ENCODE assay signal across 24 cellular contexts in the genomic region with DNA sequence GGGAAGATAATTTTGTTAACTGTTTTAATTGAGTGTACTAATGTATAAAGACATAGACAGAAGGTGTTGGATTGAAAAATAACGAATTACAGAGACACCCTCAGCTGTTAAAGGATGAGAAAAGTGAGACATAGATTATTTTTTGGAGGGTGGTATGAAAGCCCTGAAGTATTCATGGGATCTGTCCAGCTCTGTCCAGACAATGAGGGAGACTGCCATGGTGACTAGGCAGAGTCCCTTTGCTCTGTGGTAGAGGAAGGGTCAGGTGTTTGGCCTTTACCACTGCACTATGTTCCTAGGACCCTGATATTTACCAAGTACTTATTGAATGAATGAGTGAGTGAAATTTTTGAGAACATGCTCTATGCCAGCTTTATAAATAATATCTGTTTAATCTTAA.
"Had no signal": no experiment of that assay in that cellular context is flagged by ENCODE, and none has a peak within 500 bp of the region (broad histone marks: within the 10 kb centered on the region; RNA-seq: fewer than 3 reads in every experiment).

No MANE protein-coding gene starts in this region.

- H3K9me3 ChIP-seq: ascending aorta, body of pancreas had no signal

- H3K4me3 ChIP-seq: ascending aorta, body of pancreas, PC-9, SK-N-MC had no signal

- H2AFZ ChIP-seq: PC-9 had no signal

- H3K27ac Mint-ChIP-seq: activated CD8-positive, alpha-beta memory T cell treated with anti-CD3 and anti-CD28 coated beads, Interleukin-2, amount 10 ng/mL, durations not matched to agents 7 days and 5 days; activated naive CD4-positive, alpha-beta T cell treated with anti-CD3 and anti-CD28 coated beads, Interleukin-2, amount 50 U/mL, for 24 hours; activated T-cell treated with anti-CD3 and anti-CD28 coated beads, Interleukin-2, amount 50 U/mL, for 24 hours; activated T-helper 1 cell treated with anti-CD3 and anti-CD28 coated beads, Interleukin-12 subunit alpha, Interleukin-12 subunit beta, Interleukin-2, Interleukin-4 antibody, amounts not matched to agents 30 ng/mL and 10 ng/mL and 1 ng/mL, durations not matched to agents 14 hours and 24 hours and 36 hours; T-helper 1 cell treated with Interleukin-12 subunit alpha and Interleukin-12 subunit beta and Interleukin-4 antibody, amounts not matched to agents 30 μg/mL and 1 μg/mL, for 36 hours had no signal

- H3K9me3 Mint-ChIP-seq: activated naive CD4-positive, alpha-beta T cell treated with anti-CD3 and anti-CD28 coated beads, Interleukin-2, amount 50 U/mL, for 24 hours; activated T-cell treated with anti-CD3 and anti-CD28 coated beads, Interleukin-2, amount 50 U/mL, for 24 hours; activated T-helper 1 cell treated with anti-CD3 and anti-CD28 coated beads, Interleukin-12 subunit alpha, Interleukin-12 subunit beta, Interleukin-2, Interleukin-4 antibody, amounts not matched to agents 30 ng/mL and 10 ng/mL and 1 ng/mL, durations not matched to agents 14 hours and 24 hours and 36 hours; T-helper 1 cell treated with Interleukin-12 subunit alpha and Interleukin-12 subunit beta and Interleukin-4 antibody, amounts not matched to agents 30 μg/mL and 1 μg/mL, for 36 hours had no signal

- H3K27me3 ChIP-seq: ascending aorta, body of pancreas had no signal

- H3K36me3 Mint-ChIP-seq: activated CD8-positive, alpha-beta memory T cell treated with anti-CD3 and anti-CD28 coated beads, Interleukin-2, amount 10 ng/mL, durations not matched to agents 7 days and 5 days; activated naive CD4-positive, alpha-beta T cell treated with anti-CD3 and anti-CD28 coated beads, Interleukin-2, amount 50 U/mL, for 24 hours had no signal

- H3K4me1 Mint-ChIP-seq: activated CD8-positive, alpha-beta memory T cell treated with anti-CD3 and anti-CD28 coated beads, Interleukin-2, amount 10 ng/mL, durations not matched to agents 7 days and 5 days; activated naive CD4-positive, alpha-beta T cell treated with anti-CD3 and anti-CD28 coated beads, Interleukin-2, amount 50 U/mL, for 24 hours had no signal

- H3K27ac ChIP-seq: ascending aorta, body of pancreas, PC-9, SK-N-MC had no signal

- ATAC-seq: activated CD8-positive, alpha-beta memory T cell treated with anti-CD3 and anti-CD28 coated beads, Interleukin-2, amount 10 ng/mL, durations not matched to agents 7 days and 5 days; body of pancreas had no signal

- DNase-seq: activated CD4-positive, alpha-beta T cell treated with anti-CD3 and anti-CD28 coated beads for 48 hours; activated CD4-positive, alpha-beta T cell treated with anti-CD3 and anti-CD28 coated beads, Interleukin-2, amount 50 U/mL, for 4 hours; activated CD4-positive, CD25-positive, alpha-beta regulatory T cell treated with anti-CD3 and anti-CD28 coated beads, Interleukin-2, amount 50 U/mL, for 72 hours; activated CD8-positive, alpha-beta memory T cell treated with anti-CD3 and anti-CD28 coated beads, Interleukin-2, amount 10 ng/mL, durations not matched to agents 7 days and 5 days; activated effector memory CD4-positive, alpha-beta T cell treated with Interleukin-2 at 50 U/mL for 16 hours; activated naive CD4-positive, alpha-beta T cell; activated T-cell treated with anti-CD3 and anti-CD28 coated beads, Interleukin-2, amount 50 U/mL, for 24 hours; body of pancreas; central memory CD4-positive, alpha-beta T cell; Kasumi-1; NCI-H1105 treated with DMSO at 0.1 percent for 48 hours; NCI-H1436 treated with DMSO at 0.1 percent for 48 hours; NCI-H187; NCI-H2081; NCI-H510A treated with DMSO at 0.1 percent for 48 hours; NCI-H69; PC-9; SIG-M5; SW 1271 had no signal

- H3K4me3 Mint-ChIP-seq: activated CD8-positive, alpha-beta memory T cell treated with anti-CD3 and anti-CD28 coated beads, Interleukin-2, amount 10 ng/mL, durations not matched to agents 7 days and 5 days; activated naive CD4-positive, alpha-beta T cell treated with anti-CD3 and anti-CD28 coated beads, Interleukin-2, amount 50 U/mL, for 24 hours; activated T-cell treated with anti-CD3 and anti-CD28 coated beads, Interleukin-2, amount 50 U/mL, for 24 hours; activated T-helper 1 cell treated with anti-CD3 and anti-CD28 coated beads, Interleukin-12 subunit alpha, Interleukin-12 subunit beta, Interleukin-2, Interleukin-4 antibody, amounts not matched to agents 30 ng/mL and 10 ng/mL and 1 ng/mL, durations not matched to agents 14 hours and 24 hours and 36 hours; T-helper 1 cell treated with Interleukin-12 subunit alpha and Interleukin-12 subunit beta and Interleukin-4 antibody, amounts not matched to agents 30 μg/mL and 1 μg/mL, for 36 hours had no signal

- H3K4me1 ChIP-seq: body of pancreas had no signal

- H3K4me2 ChIP-seq: PC-9 had no signal
